11 cellular contexts compared by ENCODE assay signal in the genomic region with DNA sequence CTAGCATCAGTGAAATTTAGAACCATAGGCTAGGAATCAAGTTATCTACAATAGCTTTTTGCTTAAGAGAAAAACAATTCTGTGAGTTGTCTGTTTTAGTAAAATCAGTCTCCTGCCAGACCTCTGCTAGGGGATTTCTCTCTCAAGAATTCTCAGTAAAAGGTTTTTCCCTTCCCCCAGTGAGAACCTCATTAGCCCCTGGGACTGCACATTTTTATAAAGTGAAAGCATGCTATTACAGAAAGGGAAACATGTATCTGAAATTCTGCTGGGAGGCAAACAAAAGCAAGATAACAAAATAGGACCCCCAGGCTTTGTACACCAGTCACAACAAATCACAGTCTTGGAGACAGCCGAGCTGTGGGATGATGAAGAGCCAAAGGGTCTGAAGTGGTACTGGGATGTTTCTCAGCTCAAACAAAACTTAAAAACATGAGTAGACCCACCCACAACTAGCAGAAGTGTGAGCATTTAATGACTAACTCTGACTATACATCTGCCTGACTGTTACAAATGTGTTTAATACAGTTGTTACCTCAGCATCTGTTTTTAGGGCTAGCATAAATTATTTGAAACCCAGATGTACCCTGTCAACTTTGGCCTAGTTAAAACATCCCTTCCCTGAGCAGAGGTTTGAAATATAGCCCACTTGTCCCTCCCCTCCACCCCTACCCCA. TPM values are rescaled to one million over a fixed set of nuclear protein-coding genes. Genes with fewer than 3 reads are reported as not detected.
DNase-seq lines count a peak whose midpoint lies in the region; ATAC-seq lines count a peak whose summit lies in the region.
"Had no signal": no experiment of that assay in that cellular context is flagged by ENCODE, and none has a peak within 500 bp of the region (broad histone marks: within the 10 kb centered on the region; RNA-seq: fewer than 3 reads in every experiment).

No MANE protein-coding gene starts in this region.

- POLR2A ChIA-PET in activated CD4-positive, alpha-beta memory T cell treated with anti-CD3 and anti-CD28 coated beads for 36 hours (lab: Charles Lee), result interaction anchor here (0.6 to 3.3 kb wide), 5 partner anchors 20 to 161 kb away, joined by 3 to 10 read pairs (median 4); partner anchors contain the start of genes GLG1, MLKL and RFWD3
- POLR2A ChIA-PET in naive thymus-derived CD8-positive, alpha-beta T cell (lab: Charles Lee), result no interaction called here

- no peaks in the 10 kb centered on the region for H3K9me3 Mint-ChIP-seq in T-helper 1 cell treated with Interleukin-12 subunit alpha and Interleukin-12 subunit beta and Interleukin-4 antibody, amounts not matched to agents 30 μg/mL and 1 μg/mL, for 36 hours
- H3K9me3 Mint-ChIP-seq in activated CD4-positive, alpha-beta memory T cell treated with anti-CD3 and anti-CD28 coated beads for 36 hours, result no peaks in the 10 kb centered on the region
- H3K9me3 Mint-ChIP-seq in naive thymus-derived CD8-positive, alpha-beta T cell, result no peaks in the 10 kb centered on the region

- intact Hi-C loops in activated CD4-positive, alpha-beta memory T cell treated with anti-CD3 and anti-CD28 coated beads for 36 hours (cut with micrococcal nuclease), result loop anchor here (1.0 to 10.0 kb wide), 6 partner anchors 20 to 330 kb away; partner anchors contain the start of genes GLG1, PSMD7 and RFWD3

- H3K36me3 Mint-ChIP-seq in T-helper 1 cell treated with Interleukin-12 subunit alpha and Interleukin-12 subunit beta and Interleukin-4 antibody, amounts not matched to agents 30 μg/mL and 1 μg/mL, for 36 hours (ENCODE audit: low read depth), result peaks cover 72% of the 10 kb centered on the region
- peaks cover 80% of the 10 kb centered on the region for H3K36me3 Mint-ChIP-seq in activated CD4-positive, alpha-beta memory T cell treated with anti-CD3 and anti-CD28 coated beads for 36 hours
- peaks cover 0 to 98% (median 7%) of the 10 kb centered on the region in 3 donors for H3K36me3 Mint-ChIP-seq in naive thymus-derived CD8-positive, alpha-beta T cell

- ATAC-seq in GM21576 (IDR thresholded peaks at IDR 0.05; ENCODE audit: unreplicated experiment) (peak; percentile 48), GM19452 (IDR thresholded peaks at IDR 0.05; ENCODE audit: unreplicated experiment) (no peak)
- no peak for ATAC-seq in naive thymus-derived CD8-positive, alpha-beta T cell

- H3K27me3 Mint-ChIP-seq in T-helper 1 cell treated with Interleukin-12 subunit alpha and Interleukin-12 subunit beta and Interleukin-4 antibody, amounts not matched to agents 30 μg/mL and 1 μg/mL, for 36 hours (ENCODE audit: low read depth), result no peaks in the 10 kb centered on the region
- no peaks in the 10 kb centered on the region for H3K27me3 Mint-ChIP-seq in activated CD4-positive, alpha-beta memory T cell treated with anti-CD3 and anti-CD28 coated beads for 36 hours
- H3K27me3 Mint-ChIP-seq in naive thymus-derived CD8-positive, alpha-beta T cell, result no peaks in the 10 kb centered on the region

- peak overlapping the region; percentile 55 for H3K27ac Mint-ChIP-seq in T-helper 1 cell treated with Interleukin-12 subunit alpha and Interleukin-12 subunit beta and Interleukin-4 antibody, amounts not matched to agents 30 μg/mL and 1 μg/mL, for 36 hours
- peak overlapping the region; percentile 78 for H3K27ac Mint-ChIP-seq in activated CD4-positive, alpha-beta memory T cell treated with anti-CD3 and anti-CD28 coated beads for 36 hours
- peak overlapping the region in 7 of 10 donors; percentile 3 to 79 (median 27) for H3K27ac Mint-ChIP-seq in naive thymus-derived CD8-positive, alpha-beta T cell

- DNase-seq in T-helper 1 cell (no peak), HT-29 (ENCODE audit: low spot score) (no peak), NCI-H1930 (lab: John Stamatoyannopoulos, UW) (no peak)
- peak; percentile 41 for DNase-seq in activated CD4-positive, alpha-beta memory T cell treated with anti-CD3 and anti-CD28 coated beads for 36 hours
- no peak for DNase-seq in naive thymus-derived CD8-positive, alpha-beta T cell
- DNase-seq: 8988T, NCI-H2081, nucleus accumbens had no signal

- peaks cover 27% of the 10 kb centered on the region for H3K4me1 Mint-ChIP-seq in T-helper 1 cell treated with Interleukin-12 subunit alpha and Interleukin-12 subunit beta and Interleukin-4 antibody, amounts not matched to agents 30 μg/mL and 1 μg/mL, for 36 hours (ENCODE audit: low read depth)
- H3K4me1 Mint-ChIP-seq in activated CD4-positive, alpha-beta memory T cell treated with anti-CD3 and anti-CD28 coated beads for 36 hours (ENCODE audit: low read depth), result peaks cover 46% of the 10 kb centered on the region
- peaks cover 4 to 14% (median 6%) of the 10 kb centered on the region in 4 donors for H3K4me1 Mint-ChIP-seq in naive thymus-derived CD8-positive, alpha-beta T cell

- CTCF ChIA-PET in activated CD4-positive, alpha-beta memory T cell treated with anti-CD3 and anti-CD28 coated beads for 36 hours (lab: Charles Lee), result interaction anchor here (0.7 to 1.0 kb wide), 4 partner anchors 12 to 157 kb away, joined by 3 read pairs; no protein-coding TSS in a partner anchor

- H3K4me3 Mint-ChIP-seq in T-helper 1 cell treated with Interleukin-12 subunit alpha and Interleukin-12 subunit beta and Interleukin-4 antibody, amounts not matched to agents 30 μg/mL and 1 μg/mL, for 36 hours, result no peak overlapping the region
- peak overlapping the region; percentile 37 for H3K4me3 Mint-ChIP-seq in activated CD4-positive, alpha-beta memory T cell treated with anti-CD3 and anti-CD28 coated beads for 36 hours
- H3K4me3 Mint-ChIP-seq in naive thymus-derived CD8-positive, alpha-beta T cell, result no peak overlapping the region

RNA-seq across cellular contexts. Expression of gene GLG1, which starts 20.0 kb away (rescaled TPM):
- total RNA-seq in activated CD4-positive, alpha-beta memory T cell treated with anti-CD3 and anti-CD28 coated beads for 36 hours, result 10 to 100 TPM; 58.1 to 63.8 TPM
- 100 to 1,000 TPM; 192 to 195 TPM for total RNA-seq in naive thymus-derived CD8-positive, alpha-beta T cell
- 100 to 1,000 TPM; 137 to 210 (median 164) TPM for polyA plus RNA-seq in naive thymus-derived CD8-positive, alpha-beta T cell
- total RNA-seq in HT-29 (2014; rRNA removed; shearing (Covaris generic)), result 78.9 and 79.5 TPM in 2 replicates

RNA-seq across cellular contexts. Expression of gene RFWD3, which starts 39.8 kb away (rescaled TPM):
- total RNA-seq in activated CD4-positive, alpha-beta memory T cell treated with anti-CD3 and anti-CD28 coated beads for 36 hours, result 100 to 1,000 TPM in 1 of 2 experiments, 10 to 100 TPM in 1; 95.3 to 109 TPM
- 10 to 100 TPM; 42.0 to 52.3 TPM for total RNA-seq in naive thymus-derived CD8-positive, alpha-beta T cell
- polyA plus RNA-seq in naive thymus-derived CD8-positive, alpha-beta T cell, result 10 to 100 TPM; 11.3 to 22.6 (median 11.7) TPM
- total RNA-seq in HT-29 (2014; rRNA removed; shearing (Covaris generic)), result 42.5 and 52.4 TPM in 2 replicates

Comparison
In these comparisons a context has a peak if more than half of its experiments do, and no peak if none do; other contexts are left out.
1. H3K27ac Mint-ChIP-seq: peak in every context shown above with its lines; median percentile 78 in activated CD4-positive, alpha-beta memory T cell treated with anti-CD3 and anti-CD28 coated beads for 36 hours; 55 in T-helper 1 cell treated with Interleukin-12 subunit alpha and Interleukin-12 subunit beta and Interleukin-4 antibody, amounts not matched to agents 30 μg/mL and 1 μg/mL, for 36 hours; 27 in naive thymus-derived CD8-positive, alpha-beta T cell.